ENCODE assay signal across 17 cellular contexts in the genomic region with DNA sequence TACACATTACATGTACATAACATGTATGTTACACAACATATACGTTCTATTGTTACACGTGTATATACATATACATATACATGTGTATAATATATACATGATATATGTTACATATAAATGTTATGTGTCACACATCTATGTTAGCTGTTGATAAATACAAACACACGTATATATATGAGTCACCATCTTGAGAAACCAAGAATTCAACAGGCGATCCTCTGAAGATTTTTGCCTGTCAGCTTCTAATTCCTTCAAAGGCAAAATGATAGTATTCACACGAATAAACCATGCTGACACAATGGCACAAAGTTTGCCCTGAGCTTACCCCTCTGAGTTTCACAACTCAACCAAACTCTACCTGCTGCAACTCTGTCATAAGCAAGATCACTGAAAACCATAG. TPM values are rescaled to one million over a fixed set of nuclear protein-coding genes. Genes with fewer than 3 reads are reported as not detected.
DNase-seq lines count a peak whose midpoint lies in the region; ATAC-seq and TF ChIP-seq lines count a peak whose summit lies in the region.
"Had no signal": no experiment of that assay in that cellular context is flagged by ENCODE, and none has a peak within 500 bp of the region (broad histone marks: within the 10 kb centered on the region; RNA-seq: fewer than 3 reads in every experiment).

No MANE protein-coding gene starts in this region.

- no peak for TF ChIP-seq CTCF in RWPE2 (IDR thresholded peaks at IDR 0.05; ENCODE audit: poor library complexity, severe bottlenecking)
- TF ChIP-seq CTCF in body of pancreas (IDR thresholded peaks at IDR 0.05), result no peak
- TF ChIP-seq CTCF in foreskin keratinocyte (conservative IDR thresholded peaks at IDR 0.05), result no peak

- no peaks in the 10 kb centered on the region for H3K27me3 ChIP-seq in RWPE2 (ENCODE audit: insufficient read depth, poor library complexity, severe bottlenecking)
- no peaks in the 10 kb centered on the region for H3K27me3 ChIP-seq in body of pancreas
- no peaks in the 10 kb centered on the region for H3K27me3 ChIP-seq in foreskin keratinocyte

- TF ChIP-seq POLR2A in body of pancreas (IDR thresholded peaks at IDR 0.05), result no peak

- H3K4me1 Mint-ChIP-seq in activated CD8-positive, alpha-beta T cell treated with anti-CD3 and anti-CD28 coated beads, Interleukin-2, amount 10 ng/mL, durations not matched to agents 7 days and 5 days (ENCODE audit: low read depth), result peaks cover 14% of the 10 kb centered on the region

- 0 out of 3 replicates have a peak, but pooled peaks have one; percentile 7 for ATAC-seq in RWPE2 (ENCODE audit: low read depth)
- ATAC-seq in body of pancreas, result no peak
- peak; percentile 14 for ATAC-seq in foreskin keratinocyte
- ATAC-seq in GM21576 (IDR thresholded peaks at IDR 0.05; ENCODE audit: unreplicated experiment), result no peak
- ATAC-seq in activated CD8-positive, alpha-beta T cell treated with anti-CD3 and anti-CD28 coated beads, Interleukin-2, amount 10 ng/mL, durations not matched to agents 7 days and 5 days, result no peak
- no peak for ATAC-seq in stimulated activated naive CD8-positive, alpha-beta T cell treated with anti-CD3 and anti-CD28 coated beads, Interleukin-15, Interleukin-2, amounts not matched to agents 100 U/mL and 50 U/mL, for 24 hours
- ATAC-seq: CD8-positive, alpha-beta T cell had no signal

- CTCF ChIA-PET in activated CD8-positive, alpha-beta T cell treated with anti-CD3 and anti-CD28 coated beads, Interleukin-2, amount 10 ng/mL, durations not matched to agents 7 days and 5 days (lab: Charles Lee), result interaction anchor here (2.8 to 3.1 kb wide), 3 partner anchors 9 to 426 kb away, joined by 7 to 18 read pairs (median 11); no protein-coding TSS in a partner anchor

- no peak overlapping the region for H3K27ac Mint-ChIP-seq in activated CD8-positive, alpha-beta T cell treated with anti-CD3 and anti-CD28 coated beads, Interleukin-2, amount 10 ng/mL, durations not matched to agents 7 days and 5 days
- H3K27ac Mint-ChIP-seq: CD14-positive monocyte; CD8-positive, alpha-beta T cell; H9; HFFc6 had no signal

- no peak overlapping the region for H3K4me3 Mint-ChIP-seq in activated CD8-positive, alpha-beta T cell treated with anti-CD3 and anti-CD28 coated beads, Interleukin-2, amount 10 ng/mL, durations not matched to agents 7 days and 5 days
- H3K4me3 Mint-ChIP-seq: CD14-positive monocyte; CD8-positive, alpha-beta T cell; H9; HFFc6 had no signal

- H3K27ac ChIP-seq in RWPE2 (ENCODE audit: poor library complexity, severe bottlenecking) (no peak overlapping the region), body of pancreas (peak overlapping the region in 3 of 4 donors; percentile 19 to 84 (median 80)), foreskin keratinocyte (no peak overlapping the region)
- H3K27ac ChIP-seq: HL-60 had no signal

- no peak for DNase-seq in RWPE2 (ENCODE audit: low spot score)
- DNase-seq in body of pancreas, result no peak
- peak in 1 of 2 donors; percentile 22 for DNase-seq in foreskin keratinocyte
- no peak for DNase-seq in NCI-H748 (lab: John Stamatoyannopoulos, UW; ENCODE audit: unreplicated experiment)
- no peak for DNase-seq in activated CD8-positive, alpha-beta T cell treated with anti-CD3 and anti-CD28 coated beads, Interleukin-2, amount 10 ng/mL, durations not matched to agents 7 days and 5 days
- no peak for DNase-seq in stimulated activated naive CD8-positive, alpha-beta T cell treated with anti-CD3 and anti-CD28 coated beads, Interleukin-15, Interleukin-2, amounts not matched to agents 100 U/mL and 50 U/mL, for 24 hours
- DNase-seq: CD8-positive, alpha-beta T cell; COR-L47; DMS153; DMS79 treated with DMSO at 0.1 percent for 48 hours; EL; GOT3; H9; HFFc6 had no signal

- no peaks in the 10 kb centered on the region for H3K9me3 Mint-ChIP-seq in activated CD8-positive, alpha-beta T cell treated with anti-CD3 and anti-CD28 coated beads, Interleukin-2, amount 10 ng/mL, durations not matched to agents 7 days and 5 days (ENCODE audit: insufficient read depth)
- H3K9me3 Mint-ChIP-seq: CD8-positive, alpha-beta T cell had no signal

- POLR2A ChIA-PET in activated CD8-positive, alpha-beta T cell treated with anti-CD3 and anti-CD28 coated beads, Interleukin-2, amount 10 ng/mL, durations not matched to agents 7 days and 5 days (lab: Charles Lee), result interaction anchor here (1.3 kb wide), 1 partner anchor 17 kb away, joined by 3 read pairs; no protein-coding TSS in a partner anchor

- H3K4me1 ChIP-seq in RWPE2 (ENCODE audit: insufficient read depth, poor library complexity, severe bottlenecking), result peaks cover 3% of the 10 kb centered on the region
- peaks cover 19% of the 10 kb centered on the region for H3K4me1 ChIP-seq in body of pancreas
- H3K4me1 ChIP-seq in foreskin keratinocyte, result no peaks in the 10 kb centered on the region

- no peaks in the 10 kb centered on the region for H3K36me3 Mint-ChIP-seq in activated CD8-positive, alpha-beta T cell treated with anti-CD3 and anti-CD28 coated beads, Interleukin-2, amount 10 ng/mL, durations not matched to agents 7 days and 5 days (ENCODE audit: low read depth)
- H3K36me3 Mint-ChIP-seq: CD14-positive monocyte; CD8-positive, alpha-beta T cell had no signal

- WGBS in body of pancreas, 2 donors, result 72 to 85% methylated on average over 5 of the region's 5 CpGs

- H3K27me3 Mint-ChIP-seq in activated CD8-positive, alpha-beta T cell treated with anti-CD3 and anti-CD28 coated beads, Interleukin-2, amount 10 ng/mL, durations not matched to agents 7 days and 5 days (ENCODE audit: low read depth), result no peaks in the 10 kb centered on the region

- H3K36me3 ChIP-seq in RWPE2 (ENCODE audit: low read depth), result no peaks in the 10 kb centered on the region
- H3K36me3 ChIP-seq in body of pancreas (replicated peaks in 1 of 2; ENCODE audit: insufficient read depth in 1 of 2, low read depth in 2 of 2), result no peaks in the 10 kb centered on the region

- H3K4me3 ChIP-seq in RWPE2 (ENCODE audit: severe bottlenecking) (no peak overlapping the region), body of pancreas (no peak overlapping the region)

- intact Hi-C loops in body of pancreas (cut with DNase I), result no loop called here

- H3K9me3 ChIP-seq in RWPE2 (ENCODE audit: severe bottlenecking) (no peaks in the 10 kb centered on the region), body of pancreas (no peaks in the 10 kb centered on the region)

RNA-seq across cellular contexts. Expression of gene TESC, which starts 30.2 kb away (rescaled TPM):
- total RNA-seq in body of pancreas, result 100 to 1,000 TPM; 110 to 127 TPM
- total RNA-seq in foreskin keratinocyte, result not detected in 2 replicates
- polyA plus RNA-seq in foreskin keratinocyte, result 0.13 TPM in 1 of 2 replicates, not detected in the other
- 100 to 1,000 TPM; 103 to 106 TPM for total RNA-seq in activated CD8-positive, alpha-beta T cell treated with anti-CD3 and anti-CD28 coated beads, Interleukin-2, amount 10 ng/mL, durations not matched to agents 7 days and 5 days
- total RNA-seq: HFFc6 had no signal

Comparison
In these comparisons a context has a peak if more than half of its experiments do, and no peak if none do; other contexts are left out.
1. ATAC-seq: peak in RWPE2 (single experiment) and foreskin keratinocyte (single experiment); none in body of pancreas (single experiment), GM21576 (single experiment), activated CD8-positive, alpha-beta T cell treated with anti-CD3 and anti-CD28 coated beads, Interleukin-2, amount 10 ng/mL, durations not matched to agents 7 days and 5 days (single experiment) and stimulated activated naive CD8-positive, alpha-beta T cell treated with anti-CD3 and anti-CD28 coated beads, Interleukin-15, Interleukin-2, amounts not matched to agents 100 U/mL and 50 U/mL, for 24 hours (single experiment).
2. H3K27ac ChIP-seq: peak in body of pancreas (3 of 4); none in RWPE2 (single experiment) and foreskin keratinocyte (single experiment).
3. RNA of gene TESC, which starts 30.2 kb away (total RNA-seq): 110 to 127 TPM in body of pancreas and 103 to 106 TPM in activated CD8-positive, alpha-beta T cell treated with anti-CD3 and anti-CD28 coated beads, Interleukin-2, amount 10 ng/mL, durations not matched to agents 7 days and 5 days; not detected in foreskin keratinocyte; every median in the first group is over 100 times any median in the second.